1 cellular context compared by ENCODE assay signal in genomic region chr2:12642855-12643254, GRCh38.
TF ChIP-seq lines count a peak whose summit lies in the region.

No MANE protein-coding gene starts in this region.

TF ChIP-seq in GM12878, 131 proteins besides CTCF, POLR2A, EP300 and RAD21:
- TF ChIP-seq POLR2AphosphoS5 (IDR thresholded peaks at IDR 0.05; ENCODE audit: low read length) = no peak
- TF ChIP-seq ZSCAN29 (IDR thresholded peaks at IDR 0.05) = no peak
- no peak for TF ChIP-seq TCF3 (IDR thresholded peaks at IDR 0.05; ENCODE audit: borderline replicate concordance, insufficient read depth, low read depth, low read length)
- no peak for TF ChIP-seq WRNIP1 (IDR thresholded peaks at IDR 0.05; ENCODE audit: borderline replicate concordance, low read depth, low read length)
- no peak for TF ChIP-seq FOXK2 (IDR thresholded peaks at IDR 0.05)
- no peak for TF ChIP-seq NFIC (IDR thresholded peaks at IDR 0.05; ENCODE audit: low read depth, low read length)
